ENCODE assay signal across 8 cellular contexts in the genomic region with DNA sequence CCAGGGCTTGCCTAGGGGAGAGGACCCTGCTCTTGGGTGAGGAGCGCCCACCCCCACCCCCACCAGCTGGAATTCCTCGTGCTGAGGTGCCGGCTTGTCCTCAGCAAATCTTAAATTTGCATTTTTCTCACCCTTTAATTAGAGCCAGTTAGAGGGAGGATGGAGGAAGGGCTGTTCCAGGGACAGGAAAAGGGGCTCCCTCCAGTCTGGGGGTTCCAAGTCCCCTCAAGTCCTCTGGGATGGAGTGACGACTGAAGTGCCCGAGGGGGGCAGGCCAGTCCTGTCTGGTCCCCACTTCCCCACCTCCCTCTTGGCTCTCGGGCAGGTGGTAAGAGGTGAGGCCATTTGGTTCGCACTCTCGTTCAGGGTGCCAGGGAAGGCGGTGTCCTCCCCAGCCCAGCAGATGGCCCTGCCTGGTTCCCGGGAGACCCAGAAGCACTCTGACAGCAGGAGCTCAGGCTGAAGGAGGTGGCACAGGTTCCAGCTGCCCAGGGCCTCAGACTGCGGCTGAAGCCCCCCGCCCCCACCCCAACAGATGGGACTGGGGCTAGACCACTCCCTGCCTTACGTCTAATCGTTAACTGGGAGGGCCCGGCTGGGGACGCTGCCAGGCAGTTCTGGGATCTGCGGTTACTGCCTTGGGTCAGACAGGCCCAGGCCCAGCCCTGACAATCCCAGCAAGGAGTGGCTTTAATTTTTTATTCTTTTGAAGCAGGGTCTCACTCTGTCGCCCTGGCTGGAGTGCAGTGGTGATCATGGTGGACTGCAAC. TPM values are rescaled to one million over a fixed set of nuclear protein-coding genes. Genes with fewer than 3 reads are reported as not detected.
DNase-seq lines count a peak whose midpoint lies in the region; ATAC-seq and TF ChIP-seq lines count a peak whose summit lies in the region.

No MANE protein-coding gene starts in this region.

- H3K79me2 ChIP-seq in fibroblast of lung (ENCODE audit: control insufficient read depth, insufficient read depth, low read length): peaks cover 46% of the 10 kb centered on the region

- H3K27ac ChIP-seq in right cardiac atrium (ENCODE audit: low read length) (no peak overlapping the region), heart left ventricle (no peak overlapping the region), fibroblast of lung (ENCODE audit: insufficient read depth, low read length) (no peak overlapping the region)

- H3K9me3 Mint-ChIP-seq in type B pancreatic cell: no peaks in the 10 kb centered on the region

- peak overlapping the region; percentile 87 for H3K4me2 ChIP-seq in fibroblast of lung (ENCODE audit: extremely low read depth, insufficient read depth, low read length)

- no peak overlapping the region for H3K4me3 ChIP-seq in right cardiac atrium (ENCODE audit: low read length)
- no peak overlapping the region for H3K4me3 ChIP-seq in heart left ventricle
- H3K4me3 ChIP-seq in NT2/D1 (ENCODE audit: insufficient read length, low read depth): peak overlapping the region; percentile 58
- peak overlapping the region in 1 of 4 experiments; percentile 2 for H3K4me3 ChIP-seq in fibroblast of lung (replicated peaks in 1 of 4; ENCODE audit: control extremely low read depth in 1 of 4, insufficient read depth in 1 of 4, low read depth in 3 of 4, low read length in 4 of 4)
- H3K4me3 ChIP-seq in lower leg skin (ENCODE audit: low read depth, poor library complexity, severe bottlenecking): no peak overlapping the region

- TF ChIP-seq POLR2A in heart left ventricle (IDR thresholded peaks at IDR 0.05) (no peak), lower leg skin (IDR thresholded peaks at IDR 0.05) (no peak)

- H3K27me3 ChIP-seq in right cardiac atrium (ENCODE audit: control insufficient read depth, insufficient read depth): no peaks in the 10 kb centered on the region
- no peaks in the 10 kb centered on the region for H3K27me3 ChIP-seq in heart left ventricle
- no peaks in the 10 kb centered on the region for H3K27me3 ChIP-seq in NT2/D1 (ENCODE audit: insufficient read depth, insufficient read length)
- no peaks in the 10 kb centered on the region for H3K27me3 ChIP-seq in fibroblast of lung (ENCODE audit: control insufficient read depth, insufficient read depth, low read length)

- H3K9ac ChIP-seq in NT2/D1 (ENCODE audit: insufficient read length, low read depth) (peak overlapping the region; percentile 74), fibroblast of lung (ENCODE audit: insufficient read depth, low read length) (no peak overlapping the region)

- H3K4me3 Mint-ChIP-seq in type B pancreatic cell: peak overlapping the region; percentile 78

- WGBS in right cardiac atrium: 58% methylated on average over 18 of the region's 18 CpGs
- 63 to 69% (median 64%) methylated on average over 13 to 18 of the region's 18 CpGs for WGBS in heart left ventricle, 4 donors
- WGBS in lower leg skin, 2 donors: 19 to 43% methylated on average over 18 of the region's 18 CpGs

- peaks cover 15% of the 10 kb centered on the region for H3K4me1 Mint-ChIP-seq in type B pancreatic cell (ENCODE audit: unreplicated experiment)

- no peak for TF ChIP-seq CTCF in heart left ventricle (IDR thresholded peaks at IDR 0.05)
- no peak for TF ChIP-seq CTCF in fibroblast of lung (conservative IDR thresholded peaks at IDR 0.05 in 1 of 2, IDR thresholded peaks at IDR 0.05 in 1 of 2; ENCODE audit: low read depth in 1 of 2, low read length in 2 of 2)
- TF ChIP-seq CTCF in type B pancreatic cell (conservative IDR thresholded peaks at IDR 0.05): no peak
- TF ChIP-seq CTCF in lower leg skin (IDR thresholded peaks at IDR 0.05): no peak

- H3K27me3 Mint-ChIP-seq in type B pancreatic cell: peaks cover 3% of the 10 kb centered on the region

- H3K36me3 ChIP-seq in heart left ventricle (peaks cover 0 to 20% (median 5%) of the 10 kb centered on the region in 9 donors), NT2/D1 (ENCODE audit: insufficient read depth, insufficient read length, low read length) (peaks cover 40% of the 10 kb centered on the region), fibroblast of lung (ENCODE audit: control insufficient read depth, insufficient read depth, low read length) (peaks cover 23% of the 10 kb centered on the region)

- H3K36me3 Mint-ChIP-seq in type B pancreatic cell: peaks cover 4% of the 10 kb centered on the region

- peak overlapping the region; percentile 68 for H3K27ac Mint-ChIP-seq in type B pancreatic cell

- peak in 2 of 3 donors; percentile 24 to 69 for DNase-seq in right cardiac atrium
- DNase-seq in heart left ventricle: no peak
- peak; percentile 77 for DNase-seq in NT2/D1 (ENCODE audit: low read depth, low spot score)
- DNase-seq in fibroblast of lung (ENCODE audit: low read depth in 2 of 2): peak; percentile 56 to 66
- no peak for DNase-seq in type B pancreatic cell (ENCODE audit: extremely low spot score, unreplicated experiment)
- no peak for DNase-seq in lower leg skin (ENCODE audit: low spot score in 2 of 2)
- no peak for DNase-seq in middle frontal gyrus (ENCODE audit: extremely low spot score, low spot score)

- H3K4me1 ChIP-seq in right cardiac atrium (ENCODE audit: control insufficient read depth, insufficient read depth, low read length) (peaks cover 11% of the 10 kb centered on the region), heart left ventricle (peaks cover 12 to 76% (median 60%) of the 10 kb centered on the region in 12 donors), NT2/D1 (ENCODE audit: insufficient read depth, insufficient read length) (peaks cover 45% of the 10 kb centered on the region), fibroblast of lung (ENCODE audit: control insufficient read depth, extremely low read depth, insufficient read depth, low read length) (peaks cover 37% of the 10 kb centered on the region)

- intact Hi-C loops in right cardiac atrium (cut with DNase I) (loop anchor here in 1 of 4 donors (5.0 to 10.0 kb wide), 2 partner anchors 54 to 148 kb away; partner anchors contain the start of gene MLST8), heart left ventricle (cut with DNase I) (loop anchor here in 5 of 10 donors (5.0 to 10.0 kb wide), 6 partner anchors 64 to 146 kb away; partner anchors contain the start of genes BRICD5 (in 1 of the 5), ECI1 (in 1 of the 5), PGP (in 1 of the 5) and ZNF598 (in 1 of the 5)), lower leg skin (cut with DNase I; ENCODE audit: low total_unique reads) (no loop called here)

- H3K9me3 ChIP-seq in right cardiac atrium (ENCODE audit: control insufficient read depth, low read length) (no peaks in the 10 kb centered on the region), heart left ventricle (no peaks in the 10 kb centered on the region), NT2/D1 (ENCODE audit: insufficient read depth, low read length) (no peaks in the 10 kb centered on the region), fibroblast of lung (ENCODE audit: control insufficient read depth, insufficient read depth, low read depth, low read length) (no peaks in the 10 kb centered on the region)

- H2AFZ ChIP-seq in fibroblast of lung (ENCODE audit: low read length): no peak overlapping the region

- H4K20me1 ChIP-seq in fibroblast of lung (ENCODE audit: control insufficient read depth, extremely low read depth, insufficient read depth, low read length): peaks cover 11% of the 10 kb centered on the region

- no peak for ATAC-seq in right cardiac atrium
- ATAC-seq in heart left ventricle: no peak
- ATAC-seq in GM18517 (IDR thresholded peaks at IDR 0.05; ENCODE audit: unreplicated experiment): no peak

RNA-seq across cellular contexts. Expression of gene RAB26, which starts 2.2 kb away (rescaled TPM):
- total RNA-seq in right cardiac atrium: under 1 TPM in 3 of 4 donors, not detected in 1; 0.24 to 0.89 (median 0.88) TPM
- 0.95 TPM for polyA plus RNA-seq in right cardiac atrium
- total RNA-seq in heart left ventricle: 1 to 10 TPM in 4 of 9 donors, under 1 TPM in 5; 0.36 to 5.0 (median 0.75) TPM
- 1 to 10 TPM in 1 of 2 donors, under 1 TPM in 1; 0.28 to 3.3 TPM for polyA plus RNA-seq in heart left ventricle
- total RNA-seq in fibroblast of lung: 0.51 and 2.0 TPM in 2 replicates
- 0.43 and 1.3 TPM in 2 replicates for polyA plus RNA-seq in fibroblast of lung
- 0.65 and 2.1 TPM in 2 replicates for polyA plus RNA-seq in fibroblast of lung (2012)
- polyA minus RNA-seq in fibroblast of lung (ENCODE audit: low replicate concordance): 0.94 and 8.3 TPM in 2 replicates
- 7.4 and 9.9 TPM in 2 replicates for total RNA-seq in type B pancreatic cell (ENCODE audit: low replicate concordance)
- 1 to 10 TPM in 3 of 4 donors, not detected in 1; 1.6 to 2.9 (median 2.0) TPM for total RNA-seq in lower leg skin

RNA-seq across cellular contexts. Expression of gene TRAF7, which starts 5.0 kb away (rescaled TPM):
- total RNA-seq in right cardiac atrium (10 to 100 TPM; 26.1 to 39.2 (median 33.0) TPM), heart left ventricle (10 to 100 TPM; 20.2 to 40.2 (median 27.0) TPM), fibroblast of lung (52.1 and 60.3 TPM in 2 replicates), type B pancreatic cell (ENCODE audit: low replicate concordance) (71.0 and 81.6 TPM in 2 replicates), lower leg skin (10 to 100 TPM; 60.8 to 74.8 (median 68.9) TPM)
- polyA plus RNA-seq in right cardiac atrium (17.7 TPM), heart left ventricle (10 to 100 TPM; 12.2 to 39.5 TPM), fibroblast of lung (38.7 and 44.4 TPM in 2 replicates)
- 77.9 and 87.1 TPM in 2 replicates for polyA plus RNA-seq in fibroblast of lung (2012)
- 135 and 152 TPM in 2 replicates for polyA minus RNA-seq in fibroblast of lung (ENCODE audit: low replicate concordance)

RNA-seq across cellular contexts. Expression of gene PKD1, which starts 14.9 kb away (rescaled TPM):
- total RNA-seq in right cardiac atrium: 100 to 1,000 TPM in 2 of 4 donors, 10 to 100 TPM in 2; 95.9 to 111 (median 99.1) TPM
- polyA plus RNA-seq in right cardiac atrium: 98.4 TPM
- 100 to 1,000 TPM in 6 of 9 donors, 10 to 100 TPM in 3; 64.9 to 441 (median 110) TPM for total RNA-seq in heart left ventricle
- 100 to 1,000 TPM in 1 of 2 donors, 10 to 100 TPM in 1; 90.6 to 105 TPM for polyA plus RNA-seq in heart left ventricle
- total RNA-seq in fibroblast of lung: 120 and 199 TPM in 2 replicates
- 15.2 and 16.3 TPM in 2 replicates for polyA plus RNA-seq in fibroblast of lung
- polyA plus RNA-seq in fibroblast of lung (2012): 42.7 and 46.9 TPM in 2 replicates
- 31.7 and 46.0 TPM in 2 replicates for polyA minus RNA-seq in fibroblast of lung (ENCODE audit: low replicate concordance)
- 76.2 and 131 TPM in 2 replicates for total RNA-seq in type B pancreatic cell (ENCODE audit: low replicate concordance)
- total RNA-seq in lower leg skin: 100 to 1,000 TPM; 125 to 266 (median 192) TPM

RNA-seq across cellular contexts. Expression of gene CASKIN1, which starts 45.8 kb away (rescaled TPM):
- total RNA-seq in right cardiac atrium (10 to 100 TPM in 3 of 4 donors, 1 to 10 TPM in 1; 9.3 to 26.5 (median 12.3) TPM), heart left ventricle (1 to 10 TPM in 8 of 9 donors, under 1 TPM in 1; 0.77 to 7.0 (median 2.1) TPM), fibroblast of lung (0.17 and 0.26 TPM in 2 replicates), type B pancreatic cell (ENCODE audit: low replicate concordance) (2.7 and 6.3 TPM in 2 replicates), lower leg skin (1 to 10 TPM in 3 of 4 donors, under 1 TPM in 1; 0.71 to 2.2 (median 1.3) TPM)
- polyA plus RNA-seq in right cardiac atrium (9.7 TPM), heart left ventricle (1 to 10 TPM in 1 of 2 donors, under 1 TPM in 1; 0.37 to 4.0 TPM), fibroblast of lung (0.01 TPM in 1 of 2 replicates, not detected in the other)
- 0.02 TPM in 1 of 2 replicates, not detected in the other for polyA plus RNA-seq in fibroblast of lung (2012)
- not detected in 2 replicates for polyA minus RNA-seq in fibroblast of lung (ENCODE audit: low replicate concordance)

RNA-seq across cellular contexts. Expression of gene MLST8, which starts 54.7 kb away (rescaled TPM):
- total RNA-seq in right cardiac atrium: 10 to 100 TPM; 24.2 to 29.3 (median 27.0) TPM
- 33.3 TPM for polyA plus RNA-seq in right cardiac atrium
- 10 to 100 TPM; 19.8 to 49.0 (median 22.8) TPM for total RNA-seq in heart left ventricle
- polyA plus RNA-seq in heart left ventricle: 10 to 100 TPM; 28.5 to 42.3 TPM
- total RNA-seq in fibroblast of lung: 16.8 and 22.3 TPM in 2 replicates
- 30.9 and 58.0 TPM in 2 replicates for polyA plus RNA-seq in fibroblast of lung
- polyA plus RNA-seq in fibroblast of lung (2012): 33.9 and 49.4 TPM in 2 replicates
- 56.2 and 99.5 TPM in 2 replicates for polyA minus RNA-seq in fibroblast of lung (ENCODE audit: low replicate concordance)
- 44.9 and 56.8 TPM in 2 replicates for total RNA-seq in type B pancreatic cell (ENCODE audit: low replicate concordance)
- total RNA-seq in lower leg skin: 10 to 100 TPM; 43.8 to 69.4 (median 54.9) TPM

Comparison
In these comparisons a context has a peak if more than half of its experiments do, and no peak if none do; other contexts are left out.
1. DNase-seq: peak in right cardiac atrium (2 of 3), NT2/D1 (single experiment) and fibroblast of lung (2 of 2); none in heart left ventricle (0 of 5), type B pancreatic cell (single experiment), lower leg skin (0 of 2) and middle frontal gyrus (single experiment).